ENCODE assay signal across 34 cellular contexts in genomic region chr12:94584370-94584769, GRCh38.
DNase-seq lines count a peak whose midpoint lies in the region; ATAC-seq and TF ChIP-seq lines count a peak whose summit lies in the region.
"Had no signal": no experiment of that assay in that cellular context is flagged by ENCODE, and none has a peak within 500 bp of the region (broad histone marks: within the 10 kb centered on the region; RNA-seq: fewer than 3 reads in every experiment).

No MANE protein-coding gene starts in this region.

- no peak overlapping the region for H3K23ac ChIP-seq in trophoblast cell (ENCODE audit: low read length)

- H3K9ac ChIP-seq in BLaER1 (no peak overlapping the region), trophoblast cell (ENCODE audit: low read length) (no peak overlapping the region)
- H3K9ac ChIP-seq: BLaER1 treated with 17β-estradiol and CSF1 and Interleukin-3, amounts not matched to agents 10 nM and 100 nM had no signal

- no peak overlapping the region for H3K4me3 Mint-ChIP-seq in nephron progenitor cell
- H3K4me3 Mint-ChIP-seq: B cell; CD14-positive monocyte; CD4-positive, alpha-beta memory T cell; CD4-positive, alpha-beta T cell; CD4-positive, CD25-positive, alpha-beta regulatory T cell; CD8-positive, alpha-beta memory T cell; CD8-positive, alpha-beta T cell had no signal

- H3K14ac ChIP-seq in trophoblast cell (ENCODE audit: low read length): no peak overlapping the region

- no peak overlapping the region for H4K12ac ChIP-seq in trophoblast cell (ENCODE audit: low read depth, low read length)

- no peak for ATAC-seq in HG03139 (IDR thresholded peaks at IDR 0.05; ENCODE audit: unreplicated experiment)
- ATAC-seq in right lobe of liver: no peak
- ATAC-seq in GM21576 (IDR thresholded peaks at IDR 0.05; ENCODE audit: unreplicated experiment): no peak
- ATAC-seq: A549; CD8-positive, alpha-beta T cell had no signal

- H3K4ac ChIP-seq in trophoblast cell (ENCODE audit: low read depth, low read length): no peak overlapping the region

- WGBS in trophoblast cell (ENCODE audit: extremely low coverage, insufficient coverage, insufficient read length): no CpG with 5 or more reads among the region's 5 CpGs
- WGBS in right lobe of liver (ENCODE audit: insufficient coverage, low coverage, low lambda C conversion rate, missing lambda C conversion rate): 84% methylated on average over 5 of the region's 5 CpGs

- no peak overlapping the region for H4K8ac ChIP-seq in trophoblast cell (ENCODE audit: low read depth, low read length)

- TF ChIP-seq CTCF in nephron progenitor cell (IDR thresholded peaks at IDR 0.05) (no peak), right lobe of liver (IDR thresholded peaks at IDR 0.05) (no peak), breast epithelium (IDR thresholded peaks at IDR 0.05) (no peak)

- peak overlapping the region; percentile 83 for H3K27ac Mint-ChIP-seq in nephron progenitor cell
- H3K27ac Mint-ChIP-seq: B cell; CD14-positive monocyte; CD4-positive, alpha-beta memory T cell; CD4-positive, alpha-beta T cell; CD4-positive, CD25-positive, alpha-beta regulatory T cell; CD8-positive, alpha-beta T cell had no signal

- no peak overlapping the region for H2BK12ac ChIP-seq in trophoblast cell (ENCODE audit: low read length)

- H2AK5ac ChIP-seq in trophoblast cell (ENCODE audit: low read length): no peak overlapping the region

- H2BK5ac ChIP-seq in trophoblast cell (ENCODE audit: low read depth, low read length, poor library complexity): no peak overlapping the region

- H3K18ac ChIP-seq in trophoblast cell (ENCODE audit: low read length): no peak overlapping the region

- peaks cover 65% of the 10 kb centered on the region for H3K36me3 Mint-ChIP-seq in nephron progenitor cell (ENCODE audit: low read depth)
- H3K36me3 Mint-ChIP-seq: CD4-positive, alpha-beta memory T cell; CD4-positive, CD25-positive, alpha-beta regulatory T cell; CD8-positive, alpha-beta T cell had no signal

- peaks cover 4% of the 10 kb centered on the region for H3K27me3 Mint-ChIP-seq in nephron progenitor cell (ENCODE audit: low read depth, poor library complexity)
- H3K27me3 Mint-ChIP-seq: B cell; CD4-positive, alpha-beta T cell had no signal

- peaks cover 51% of the 10 kb centered on the region for H3K4me1 Mint-ChIP-seq in nephron progenitor cell
- H3K4me1 Mint-ChIP-seq: CD14-positive monocyte had no signal

- H3K4me2 ChIP-seq in BLaER1: 0 out of 2 replicates have a peak overlapping the region, but pooled peaks have one; percentile 70
- no peak overlapping the region for H3K4me2 ChIP-seq in trophoblast cell (ENCODE audit: low read length)
- H3K4me2 ChIP-seq: A549 had no signal

- H4K91ac ChIP-seq in trophoblast cell (ENCODE audit: low read depth, low read length): no peak overlapping the region

- no peaks in the 10 kb centered on the region for H3K9me3 Mint-ChIP-seq in nephron progenitor cell
- H3K9me3 Mint-ChIP-seq: CD4-positive, alpha-beta T cell; CD8-positive, alpha-beta memory T cell; CD8-positive, alpha-beta T cell had no signal

- H3K4me3 ChIP-seq in BLaER1 (no peak overlapping the region), trophoblast cell (ENCODE audit: low read depth, low read length) (no peak overlapping the region), right lobe of liver (no peak overlapping the region), breast epithelium (no peak overlapping the region)
- H3K4me3 ChIP-seq: A549; BLaER1 treated with 17β-estradiol and CSF1 and Interleukin-3, amounts not matched to agents 10 nM and 100 nM had no signal

- peaks cover 5% of the 10 kb centered on the region; the same call in 1 of the 2 replicates for H3K36me3 ChIP-seq in BLaER1
- peaks cover 5 to 8% of the 10 kb centered on the region in 2 experiments for H3K36me3 ChIP-seq in trophoblast cell (ENCODE audit: control insufficient read depth in 1 of 2, insufficient read depth in 2 of 2, low read length in 2 of 2)
- H3K36me3 ChIP-seq in right lobe of liver: peaks cover 0 to 2% (median 0%) of the 10 kb centered on the region in 4 donors
- H3K36me3 ChIP-seq in breast epithelium: no peaks in the 10 kb centered on the region
- H3K36me3 ChIP-seq: BE2C had no signal

- peaks cover 17% of the 10 kb centered on the region for H3K79me1 ChIP-seq in trophoblast cell (ENCODE audit: low read length)

- no peaks in the 10 kb centered on the region for H3K27me3 ChIP-seq in BLaER1
- no peaks in the 10 kb centered on the region for H3K27me3 ChIP-seq in trophoblast cell (ENCODE audit: insufficient read depth, low read length)
- no peaks in the 10 kb centered on the region for H3K27me3 ChIP-seq in right lobe of liver
- H3K27me3 ChIP-seq in breast epithelium: no peaks in the 10 kb centered on the region
- H3K27me3 ChIP-seq: BE2C; BLaER1 treated with 17β-estradiol and CSF1 and Interleukin-3, amounts not matched to agents 10 nM and 100 nM had no signal

- no peak for TF ChIP-seq POLR2A in right lobe of liver (IDR thresholded peaks at IDR 0.05)
- TF ChIP-seq POLR2A in breast epithelium (IDR thresholded peaks at IDR 0.05): no peak

- H3K79me2 ChIP-seq in trophoblast cell (ENCODE audit: control insufficient read depth, insufficient read depth, low read length, poor library complexity): peaks cover 2% of the 10 kb centered on the region

- no peaks in the 10 kb centered on the region for H3K9me3 ChIP-seq in BLaER1
- no peaks in the 10 kb centered on the region for H3K9me3 ChIP-seq in trophoblast cell (ENCODE audit: insufficient read depth, low read depth, low read length)
- H3K9me3 ChIP-seq in right lobe of liver: no peaks in the 10 kb centered on the region
- no peaks in the 10 kb centered on the region for H3K9me3 ChIP-seq in breast epithelium
- H3K9me3 ChIP-seq: A549, BE2C, Caco-2 had no signal

- no peak overlapping the region for H3K27ac ChIP-seq in BLaER1
- no peak overlapping the region for H3K27ac ChIP-seq in trophoblast cell (ENCODE audit: low read depth, low read length)
- H3K27ac ChIP-seq in right lobe of liver: no peak overlapping the region
- H3K27ac ChIP-seq in breast epithelium: no peak overlapping the region
- H3K27ac ChIP-seq: 22Rv1; A549; BLaER1 treated with 17β-estradiol and CSF1 and Interleukin-3, amounts not matched to agents 10 nM and 100 nM; C4-2B had no signal

- H2AFZ ChIP-seq in trophoblast cell (ENCODE audit: insufficient read depth, low read length, poor library complexity): no peak overlapping the region

- H3K4me1 ChIP-seq in BLaER1: peaks cover 33% of the 10 kb centered on the region
- peaks cover 18 to 23% of the 10 kb centered on the region in 2 experiments for H3K4me1 ChIP-seq in trophoblast cell (ENCODE audit: control insufficient read depth in 1 of 2, insufficient read depth in 2 of 2, low read length in 2 of 2)
- peaks cover 0 to 13% (median 0%) of the 10 kb centered on the region in 4 donors for H3K4me1 ChIP-seq in right lobe of liver
- no peaks in the 10 kb centered on the region for H3K4me1 ChIP-seq in breast epithelium
- H3K4me1 ChIP-seq: A549, BE2C, Caco-2 had no signal

- DNase-seq in islet precursor cell (peak; percentile 25), nephron progenitor cell (no peak), trophoblast cell (no peak), right lobe of liver (no peak), breast epithelium (ENCODE audit: low spot score in 2 of 2) (no peak)
- DNase-seq: 8988T; ACHN; AML-193; BE2C; C1 segment of cervical spinal cord; Caco-2; Calu3; CD4-positive, alpha-beta memory T cell; CD4-positive, alpha-beta T cell; CD4-positive, CD25-positive, alpha-beta regulatory T cell; CD8-positive, alpha-beta memory T cell; CD8-positive, alpha-beta T cell; COR-L47; DMS 273 treated with DMSO at 0.1 percent for 48 hours; DMS153; DMS53; DMS79; DMS79 treated with DMSO at 0.1 percent for 48 hours; DND-41; EL had no signal

- H4K20me1 ChIP-seq in BLaER1: no peaks in the 10 kb centered on the region
- H4K20me1 ChIP-seq: BLaER1 treated with 17β-estradiol and CSF1 and Interleukin-3, amounts not matched to agents 10 nM and 100 nM had no signal

- peak overlapping the region; percentile 63 for H2BK120ac ChIP-seq in trophoblast cell (ENCODE audit: insufficient read depth, low read length, poor library complexity)

- intact Hi-C loops in right lobe of liver (cut with DNase I) (no loop called here), breast epithelium (cut with DNase I; ENCODE audit: low total_unique reads) (no loop called here)
